In genomic region chr12:38664661-38665269, GRCh38 we compare ENCODE assay signal across 9 cellular contexts.
DNase-seq lines count a peak whose midpoint lies in the region; ATAC-seq and FAIRE-seq lines count a peak whose summit lies in the region.
"Had no signal": no experiment of that assay in that cellular context is flagged by ENCODE, and none has a peak within 500 bp of the region (broad histone marks: within the 10 kb centered on the region; RNA-seq: fewer than 3 reads in every experiment).

No MANE protein-coding gene starts in this region.

- peaks cover 19 to 31% (median 29%) of the 10 kb centered on the region in 5 donors for H3K9me3 Mint-ChIP-seq in CD8-positive, alpha-beta memory T cell
- peaks cover 5 to 9% of the 10 kb centered on the region in 2 donors for H3K9me3 Mint-ChIP-seq in effector memory CD8-positive, alpha-beta T cell
- H3K9me3 Mint-ChIP-seq in naive thymus-derived CD8-positive, alpha-beta T cell: peaks cover 6 to 34% (median 20%) of the 10 kb centered on the region in 9 donors

- H3K4me1 ChIP-seq in CD8-positive, alpha-beta memory T cell (ENCODE audit: insufficient read depth, low read length): no peaks in the 10 kb centered on the region

- FAIRE-seq in G401.6 (lab: Jason Lieb, UNC): peak; percentile 33

- ATAC-seq in GM21529 (IDR thresholded peaks at IDR 0.05; ENCODE audit: unreplicated experiment): peak; percentile 80
- ATAC-seq in esophagus mucosa: peak; percentile 48
- ATAC-seq in effector memory CD8-positive, alpha-beta T cell (replicated peaks): no peak
- no peak for ATAC-seq in naive thymus-derived CD8-positive, alpha-beta T cell

- H3K9me3 ChIP-seq in CD8-positive, alpha-beta memory T cell (ENCODE audit: low read length): no peaks in the 10 kb centered on the region

- H3K36me3 ChIP-seq in CD8-positive, alpha-beta memory T cell (ENCODE audit: insufficient read depth, low read length): no peaks in the 10 kb centered on the region

- DNase-seq in MV-4-11 (lab: John Stamatoyannopoulos, UW) (peak; percentile 7), NCI-H510A treated with DMSO at 0.1 percent for 48 hours (lab: John Stamatoyannopoulos, UW) (no peak)
- no peak for DNase-seq in CD8-positive, alpha-beta memory T cell
- DNase-seq in effector memory CD8-positive, alpha-beta T cell: no peak
- no peak for DNase-seq in naive thymus-derived CD8-positive, alpha-beta T cell
- DNase-seq: IMR-90 had no signal

- no peak overlapping the region for H3K27ac Mint-ChIP-seq in CD8-positive, alpha-beta memory T cell
- no peak overlapping the region for H3K27ac Mint-ChIP-seq in effector memory CD8-positive, alpha-beta T cell
- H3K27ac Mint-ChIP-seq in naive thymus-derived CD8-positive, alpha-beta T cell: no peak overlapping the region

- no peak overlapping the region for H3K4me3 ChIP-seq in CD8-positive, alpha-beta memory T cell (ENCODE audit: low read length)

- POLR2A ChIA-PET in CD8-positive, alpha-beta memory T cell (lab: Charles Lee): no interaction called here
- POLR2A ChIA-PET in naive thymus-derived CD8-positive, alpha-beta T cell (lab: Charles Lee): no interaction called here

- CTCF ChIA-PET in CD8-positive, alpha-beta memory T cell (lab: Charles Lee): interaction anchor here (0.6 kb wide), 1 partner anchor 14 kb away, joined by 3 read pairs; no protein-coding TSS in a partner anchor

- H3K27ac ChIP-seq in CD8-positive, alpha-beta memory T cell (ENCODE audit: low read depth, low read length): no peak overlapping the region

- no peaks in the 10 kb centered on the region for H3K27me3 ChIP-seq in CD8-positive, alpha-beta memory T cell (ENCODE audit: insufficient read depth, low read length, poor library complexity, severe bottlenecking)

- H3K36me3 Mint-ChIP-seq in CD8-positive, alpha-beta memory T cell: peaks cover 0 to 16% (median 11%) of the 10 kb centered on the region in 3 donors
- no peaks in the 10 kb centered on the region for H3K36me3 Mint-ChIP-seq in effector memory CD8-positive, alpha-beta T cell (ENCODE audit: insufficient read depth)
- peaks cover 0 to 7% (median 4%) of the 10 kb centered on the region in 3 donors for H3K36me3 Mint-ChIP-seq in naive thymus-derived CD8-positive, alpha-beta T cell

- no peak overlapping the region for H3K4me3 Mint-ChIP-seq in CD8-positive, alpha-beta memory T cell
- H3K4me3 Mint-ChIP-seq in effector memory CD8-positive, alpha-beta T cell: no peak overlapping the region
- no peak overlapping the region for H3K4me3 Mint-ChIP-seq in naive thymus-derived CD8-positive, alpha-beta T cell

- no peaks in the 10 kb centered on the region for H3K4me1 Mint-ChIP-seq in CD8-positive, alpha-beta memory T cell
- no peaks in the 10 kb centered on the region for H3K4me1 Mint-ChIP-seq in effector memory CD8-positive, alpha-beta T cell (ENCODE audit: low read depth in 2 of 2)
- no peaks in the 10 kb centered on the region for H3K4me1 Mint-ChIP-seq in naive thymus-derived CD8-positive, alpha-beta T cell

- peaks cover 0 to 1% of the 10 kb centered on the region in 2 donors for H3K27me3 Mint-ChIP-seq in CD8-positive, alpha-beta memory T cell
- H3K27me3 Mint-ChIP-seq in effector memory CD8-positive, alpha-beta T cell: no peaks in the 10 kb centered on the region
- no peaks in the 10 kb centered on the region for H3K27me3 Mint-ChIP-seq in naive thymus-derived CD8-positive, alpha-beta T cell

Comparison
In these comparisons a context has a peak if more than half of its experiments do, and no peak if none do; other contexts are left out.
1. ATAC-seq: peak in GM21529 (single experiment) and esophagus mucosa (single experiment); none in effector memory CD8-positive, alpha-beta T cell (single experiment) and naive thymus-derived CD8-positive, alpha-beta T cell (0 of 2).